ENCODE assay signal across 8 cellular contexts in the genomic region with DNA sequence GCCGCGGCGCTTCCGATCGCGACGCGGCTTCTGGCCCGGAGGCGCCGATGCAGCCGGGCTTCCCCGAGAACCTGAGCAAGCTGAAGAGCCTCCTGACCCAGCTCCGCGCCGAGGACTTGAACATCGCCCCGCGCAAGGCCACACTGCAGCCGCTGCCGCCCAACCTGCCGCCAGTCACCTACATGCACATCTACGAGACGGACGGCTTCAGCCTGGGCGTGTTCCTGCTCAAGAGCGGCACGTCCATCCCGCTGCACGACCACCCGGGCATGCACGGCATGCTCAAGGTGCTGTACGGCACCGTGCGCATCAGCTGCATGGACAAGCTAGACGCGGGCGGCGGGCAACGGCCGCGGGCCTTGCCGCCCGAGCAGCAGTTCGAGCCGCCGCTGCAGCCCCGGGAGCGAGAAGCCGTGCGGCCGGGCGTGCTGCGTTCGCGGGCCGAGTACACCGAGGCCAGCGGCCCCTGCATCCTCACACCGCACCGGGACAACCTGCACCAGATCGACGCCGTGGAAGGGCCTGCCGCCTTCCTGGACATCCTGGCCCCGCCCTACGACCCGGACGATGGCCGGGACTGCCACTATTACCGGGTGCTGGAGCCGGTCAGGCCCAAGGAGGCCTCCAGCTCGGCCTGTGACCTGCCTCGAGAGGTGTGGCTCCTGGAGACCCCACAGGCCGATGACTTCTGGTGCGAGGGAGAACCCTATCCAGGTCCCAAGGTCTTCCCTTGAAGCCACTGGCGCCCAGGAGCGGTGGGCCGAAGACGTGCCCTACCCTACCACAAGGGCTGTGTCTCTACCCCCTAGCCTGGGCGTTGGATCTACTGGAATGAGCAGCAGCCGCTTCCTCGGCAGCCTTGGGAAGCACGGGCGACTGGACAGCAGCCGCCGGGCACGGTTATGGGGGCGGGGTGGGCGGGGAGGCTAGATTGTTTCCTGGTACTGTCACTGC. TPM values are rescaled to one million over a fixed set of nuclear protein-coding genes. Genes with fewer than 3 reads are reported as not detected.
DNase-seq lines count a peak whose midpoint lies in the region; ATAC-seq and TF ChIP-seq lines count a peak whose summit lies in the region.

No MANE protein-coding gene starts in this region.

- peak overlapping the region; percentile 84 for H3K4me3 ChIP-seq in CD8-positive, alpha-beta memory T cell (ENCODE audit: low read length)
- peak overlapping the region; percentile 87 to 93 for H3K4me3 ChIP-seq in mucosa of rectum (ENCODE audit: low read length in 2 of 2)

- no peaks in the 10 kb centered on the region for H3K27me3 ChIP-seq in CD8-positive, alpha-beta memory T cell (ENCODE audit: insufficient read depth, low read length, poor library complexity, severe bottlenecking)
- H3K27me3 ChIP-seq in mucosa of rectum (ENCODE audit: control insufficient read depth in 2 of 2, insufficient read depth in 2 of 2, low read length in 2 of 2): no peaks in the 10 kb centered on the region

- peaks cover 32% of the 10 kb centered on the region for H3K4me1 ChIP-seq in CD8-positive, alpha-beta memory T cell (ENCODE audit: insufficient read depth, low read length)
- H3K4me1 ChIP-seq in mucosa of rectum (ENCODE audit: control insufficient read depth in 2 of 2, insufficient read depth in 2 of 2, low read length in 2 of 2): peaks cover 6 to 19% of the 10 kb centered on the region in 2 donors

- peak; percentile 18 for ATAC-seq in GM19455 (IDR thresholded peaks at IDR 0.05; ENCODE audit: unreplicated experiment)
- peak; percentile 5 for ATAC-seq in HG03571 (IDR thresholded peaks at IDR 0.05; ENCODE audit: unreplicated experiment)

- H3K27ac Mint-ChIP-seq in CD8-positive, alpha-beta memory T cell: peak overlapping the region; percentile 77 to 95 (median 92)
- H3K27ac Mint-ChIP-seq in endothelial cell (ENCODE audit: unreplicated experiment): peak overlapping the region; percentile 67
- H3K27ac Mint-ChIP-seq in type B pancreatic cell: peak overlapping the region; percentile 84

- H3K27me3 Mint-ChIP-seq in CD8-positive, alpha-beta memory T cell: peaks cover 0 to 4% of the 10 kb centered on the region in 2 donors
- H3K27me3 Mint-ChIP-seq in endothelial cell (ENCODE audit: unreplicated experiment) (peaks cover 14% of the 10 kb centered on the region), type B pancreatic cell (peaks cover 13% of the 10 kb centered on the region)

- CTCF ChIA-PET in CD8-positive, alpha-beta memory T cell (lab: Charles Lee): interaction anchor here (1.5 to 6.4 kb wide), 5 partner anchors 11 to 328 kb away, joined by 4 to 76 read pairs (median 7); a partner anchor contains a TSS

- peaks cover 0 to 32% (median 11%) of the 10 kb centered on the region in 3 donors for H3K36me3 Mint-ChIP-seq in CD8-positive, alpha-beta memory T cell
- H3K36me3 Mint-ChIP-seq in endothelial cell (ENCODE audit: low read depth, unreplicated experiment): no peaks in the 10 kb centered on the region
- H3K36me3 Mint-ChIP-seq in type B pancreatic cell: peaks cover 18% of the 10 kb centered on the region

- H3K4me1 Mint-ChIP-seq in CD8-positive, alpha-beta memory T cell: peaks cover 38 to 50% (median 44%) of the 10 kb centered on the region in 3 donors
- peaks cover 24% of the 10 kb centered on the region for H3K4me1 Mint-ChIP-seq in endothelial cell (ENCODE audit: unreplicated experiment)
- H3K4me1 Mint-ChIP-seq in type B pancreatic cell (ENCODE audit: unreplicated experiment): peaks cover 33% of the 10 kb centered on the region

- peak overlapping the region; percentile 79 to 89 for H3K9ac ChIP-seq in mucosa of rectum (ENCODE audit: low read depth in 1 of 2, low read length in 2 of 2)

- POLR2A ChIA-PET in CD8-positive, alpha-beta memory T cell (lab: Charles Lee): interaction anchor here (0.9 to 5.5 kb wide), 5 partner anchors 11 to 824 kb away, joined by 3 to 63 read pairs (median 6); a partner anchor contains a TSS

- H3K9me3 Mint-ChIP-seq in CD8-positive, alpha-beta memory T cell: no peaks in the 10 kb centered on the region
- no peaks in the 10 kb centered on the region for H3K9me3 Mint-ChIP-seq in endothelial cell (ENCODE audit: unreplicated experiment)
- H3K9me3 Mint-ChIP-seq in type B pancreatic cell: no peaks in the 10 kb centered on the region

- H3K9me3 ChIP-seq in CD8-positive, alpha-beta memory T cell (ENCODE audit: low read length): no peaks in the 10 kb centered on the region
- H3K9me3 ChIP-seq in mucosa of rectum (ENCODE audit: control insufficient read depth in 2 of 2, low read length in 2 of 2): no peaks in the 10 kb centered on the region

- peak overlapping the region; percentile 88 for H3K27ac ChIP-seq in CD8-positive, alpha-beta memory T cell (ENCODE audit: low read depth, low read length)
- peak overlapping the region; percentile 92 to 94 for H3K27ac ChIP-seq in mucosa of rectum (ENCODE audit: low read depth in 2 of 2, low read length in 2 of 2)

- H3K4me3 Mint-ChIP-seq in CD8-positive, alpha-beta memory T cell: peak overlapping the region; percentile 89 to 97 (median 96)
- H3K4me3 Mint-ChIP-seq in endothelial cell (ENCODE audit: unreplicated experiment): peak overlapping the region; percentile 92
- peak overlapping the region; percentile 91 for H3K4me3 Mint-ChIP-seq in type B pancreatic cell

- DNase-seq in CD8-positive, alpha-beta memory T cell: peak in 2 of 5 donors; percentile 11 to 50
- peak; percentile 20 for DNase-seq in activated CD4-positive, alpha-beta T cell treated with anti-CD3 and anti-CD28 coated beads for 48 hours
- DNase-seq in endothelial cell (ENCODE audit: low spot score) (peak; percentile 52), type B pancreatic cell (ENCODE audit: extremely low spot score, unreplicated experiment) (no peak), dedifferentiated amniotic fluid mesenchymal stem cell (ENCODE audit: extremely low spot score) (no peak)

- no peak for TF ChIP-seq CTCF in endothelial cell (IDR thresholded peaks at IDR 0.05; ENCODE audit: unreplicated experiment)
- TF ChIP-seq CTCF in type B pancreatic cell (conservative IDR thresholded peaks at IDR 0.05): no peak

- no peaks in the 10 kb centered on the region for H3K36me3 ChIP-seq in CD8-positive, alpha-beta memory T cell (ENCODE audit: insufficient read depth, low read length)
- no peaks in the 10 kb centered on the region for H3K36me3 ChIP-seq in mucosa of rectum (ENCODE audit: control insufficient read depth in 2 of 2, insufficient read depth in 2 of 2, low read length in 2 of 2)

RNA-seq across cellular contexts. Expression of a gene that starts 0.9 kb away (rescaled TPM):
- total RNA-seq in CD8-positive, alpha-beta memory T cell: 10 to 100 TPM; 38.4 to 39.4 TPM
- polyA plus RNA-seq in CD8-positive, alpha-beta memory T cell: 2.8 TPM
- 25.7 TPM for total RNA-seq in endothelial cell (ENCODE audit: unreplicated experiment)
- total RNA-seq in type B pancreatic cell (ENCODE audit: low replicate concordance): 15.7 and 27.5 TPM in 2 replicates

RNA-seq across cellular contexts. Expression of a gene that starts 10.8 kb away (rescaled TPM):
- 10 to 100 TPM; 87.8 to 89.9 TPM for total RNA-seq in CD8-positive, alpha-beta memory T cell
- not detected for polyA plus RNA-seq in CD8-positive, alpha-beta memory T cell
- 1.2 TPM for total RNA-seq in endothelial cell (ENCODE audit: unreplicated experiment)
- total RNA-seq in type B pancreatic cell (ENCODE audit: low replicate concordance): 17.6 and 26.7 TPM in 2 replicates

Comparison
In these comparisons a context has a peak if more than half of its experiments do, and no peak if none do; other contexts are left out.
1. DNase-seq: peak in activated CD4-positive, alpha-beta T cell treated with anti-CD3 and anti-CD28 coated beads for 48 hours (single experiment) and endothelial cell (single experiment); none in type B pancreatic cell (single experiment) and dedifferentiated amniotic fluid mesenchymal stem cell (single experiment).
2. Peak in every context shown above with its lines, with median percentiles within 50 percentile points of each other: H3K27ac Mint-ChIP-seq and H3K4me3 Mint-ChIP-seq.